21 cellular contexts compared by ENCODE assay signal in the genomic region with DNA sequence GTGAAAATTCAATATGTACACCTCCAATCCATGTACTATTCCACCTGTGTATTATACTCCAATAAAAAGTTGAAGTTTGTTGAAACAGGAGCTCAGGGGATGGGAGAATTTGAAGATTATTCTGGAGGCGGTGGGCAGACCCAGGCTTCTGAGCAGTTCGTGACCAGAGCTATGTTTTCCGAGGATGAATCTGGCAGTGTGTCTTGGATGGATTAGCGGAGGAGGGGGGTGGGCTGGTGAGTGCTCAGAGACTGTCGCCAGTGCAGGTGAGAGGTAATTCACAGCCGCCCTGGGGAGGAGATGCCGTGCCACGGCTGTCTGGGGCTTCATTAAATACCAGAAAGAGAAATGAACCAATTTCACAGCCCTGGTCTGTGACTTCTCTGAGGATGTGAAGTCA.
DNase-seq lines count a peak whose midpoint lies in the region; ATAC-seq and TF ChIP-seq lines count a peak whose summit lies in the region.
"Had no signal": no experiment of that assay in that cellular context is flagged by ENCODE, and none has a peak within 500 bp of the region (broad histone marks: within the 10 kb centered on the region; RNA-seq: fewer than 3 reads in every experiment).

No MANE protein-coding gene starts in this region.

- TF ChIP-seq EP300 in neural cell (conservative IDR thresholded peaks at IDR 0.05; ENCODE audit: poor library complexity, severe bottlenecking), result no peak

- no peak for TF ChIP-seq CTCF in right atrium auricular region (IDR thresholded peaks at IDR 0.05)
- no peak for TF ChIP-seq CTCF in endodermal cell (conservative IDR thresholded peaks at IDR 0.05)
- no peak for TF ChIP-seq CTCF in neural cell (IDR thresholded peaks at IDR 0.05; ENCODE audit: poor library complexity, severe bottlenecking)

- H3K4me3 ChIP-seq in right atrium auricular region (no peak overlapping the region), endodermal cell (ENCODE audit: low read length) (no peak overlapping the region), neural cell (ENCODE audit: low read length) (peak overlapping the region; percentile 15)
- H3K4me3 ChIP-seq: HAP-1, Peyer's patch, SK-N-MC had no signal

- no peak overlapping the region for H3K4me3 Mint-ChIP-seq in endodermal cell
- H3K4me3 Mint-ChIP-seq: B cell; CD4-positive, alpha-beta memory T cell; IgD-negative memory B cell had no signal

- WGBS in endodermal cell (ENCODE audit: insufficient coverage in 1 of 2, insufficient read length in 1 of 2), 2 experiments, result 75 to 88% methylated on average over 5 to 8 of the region's 8 CpGs

- intact Hi-C loops in left cardiac atrium (cut with DNase I), result no loop called here

- peak overlapping the region; percentile 69 for H3K27ac Mint-ChIP-seq in endodermal cell
- H3K27ac Mint-ChIP-seq: B cell; CD4-positive, alpha-beta memory T cell; IgD-negative memory B cell had no signal

- H3K79me2 ChIP-seq in neural cell (replicated peaks; ENCODE audit: insufficient read depth, low read length), result no peaks in the 10 kb centered on the region

- peaks cover 5% of the 10 kb centered on the region for H3F3A ChIP-seq in neural cell (ENCODE audit: insufficient read depth, low read length, poor library complexity, severe bottlenecking)

- no peak overlapping the region for H3K4me2 ChIP-seq in neural cell (ENCODE audit: low read length)

- peak; percentile 32 for DNase-seq in right atrium auricular region (ENCODE audit: low spot score)
- no peak for DNase-seq in left cardiac atrium
- DNase-seq in endodermal cell, result no peak
- no peak for DNase-seq in AG08395 (ENCODE audit: low spot score)
- DNase-seq in HCEC 1CT, result no peak
- DNase-seq: CD4-positive, alpha-beta memory T cell; DMS79; Kasumi-1; MM.1S; NCI-H2029 treated with DMSO at 0.1 percent for 48 hours; NCI-H2171 treated with DMSO at 0.1 percent for 48 hours; NCI-H446 treated with DMSO at 0.1 percent for 48 hours; NCI-H748 treated with DMSO at 0.1 percent for 48 hours; Right ventricle myocardium superior had no signal

- H3K27me3 ChIP-seq in right atrium auricular region (no peaks in the 10 kb centered on the region), endodermal cell (ENCODE audit: control insufficient read depth, insufficient read depth, low read length, poor library complexity, severe bottlenecking) (no peaks in the 10 kb centered on the region), neural cell (ENCODE audit: insufficient read depth, low read depth, low read length) (no peaks in the 10 kb centered on the region)
- H3K27me3 ChIP-seq: Peyer's patch had no signal

- ATAC-seq in left cardiac atrium, result no peak
- ATAC-seq in HG02763 (IDR thresholded peaks at IDR 0.05; ENCODE audit: unreplicated experiment), result no peak

- H3K9me3 ChIP-seq in right atrium auricular region, result no peaks in the 10 kb centered on the region
- peaks cover 12% of the 10 kb centered on the region for H3K9me3 ChIP-seq in endodermal cell (ENCODE audit: control insufficient read depth, low read length)
- no peaks in the 10 kb centered on the region for H3K9me3 ChIP-seq in neural cell (ENCODE audit: low read length)
- H3K9me3 ChIP-seq: HAP-1, Peyer's patch had no signal

- H4K20me1 ChIP-seq in neural cell (ENCODE audit: insufficient read depth), result no peaks in the 10 kb centered on the region

- H3K9ac ChIP-seq in endodermal cell (ENCODE audit: extremely low read depth, low read length, poor library complexity, severe bottlenecking) (no peak overlapping the region), neural cell (ENCODE audit: low read length) (peak overlapping the region; percentile 29)

- H3K36me3 ChIP-seq in right atrium auricular region (no peaks in the 10 kb centered on the region), endodermal cell (ENCODE audit: control insufficient read depth, insufficient read depth, low read length) (no peaks in the 10 kb centered on the region), neural cell (ENCODE audit: insufficient read depth, low read length) (no peaks in the 10 kb centered on the region)
- H3K36me3 ChIP-seq: HAP-1, Peyer's patch had no signal

- no peak overlapping the region for H3K27ac ChIP-seq in right atrium auricular region
- no peak overlapping the region for H3K27ac ChIP-seq in endodermal cell (ENCODE audit: low read depth, low read length)
- peak overlapping the region; percentile 26 for H3K27ac ChIP-seq in neural cell (ENCODE audit: low read length)
- H3K27ac ChIP-seq: Peyer's patch, SK-N-MC had no signal

- peaks cover 20% of the 10 kb centered on the region for H3K4me1 Mint-ChIP-seq in endodermal cell
- H3K4me1 Mint-ChIP-seq: B cell, IgD-negative memory B cell had no signal

- H3K9me3 Mint-ChIP-seq in endodermal cell, result peaks cover 8% of the 10 kb centered on the region

- no peaks in the 10 kb centered on the region for H3K27me3 Mint-ChIP-seq in endodermal cell (ENCODE audit: insufficient read depth)
- H3K27me3 Mint-ChIP-seq: IgD-negative memory B cell had no signal

- H3K4me1 ChIP-seq in right atrium auricular region (no peaks in the 10 kb centered on the region), endodermal cell (ENCODE audit: control insufficient read depth, insufficient read depth, low read length) (peaks cover 12% of the 10 kb centered on the region)
- H3K4me1 ChIP-seq: HAP-1, Peyer's patch had no signal

- H2AFZ ChIP-seq in neural cell (ENCODE audit: low read depth, low read length), result no peak overlapping the region

- TF ChIP-seq RAD21 in neural cell (conservative IDR thresholded peaks at IDR 0.05), result no peak

- no peaks in the 10 kb centered on the region for H3K36me3 Mint-ChIP-seq in endodermal cell (ENCODE audit: low read depth)
- H3K36me3 Mint-ChIP-seq: CD4-positive, alpha-beta memory T cell; IgD-negative memory B cell had no signal

- no peaks in the 10 kb centered on the region for H3K9me2 ChIP-seq in neural cell (ENCODE audit: insufficient read depth, low read length)

TF ChIP-seq in neural cell, 6 proteins besides CTCF, POLR2A, EP300 and RAD21:
- TF ChIP-seq, protein P1, sequence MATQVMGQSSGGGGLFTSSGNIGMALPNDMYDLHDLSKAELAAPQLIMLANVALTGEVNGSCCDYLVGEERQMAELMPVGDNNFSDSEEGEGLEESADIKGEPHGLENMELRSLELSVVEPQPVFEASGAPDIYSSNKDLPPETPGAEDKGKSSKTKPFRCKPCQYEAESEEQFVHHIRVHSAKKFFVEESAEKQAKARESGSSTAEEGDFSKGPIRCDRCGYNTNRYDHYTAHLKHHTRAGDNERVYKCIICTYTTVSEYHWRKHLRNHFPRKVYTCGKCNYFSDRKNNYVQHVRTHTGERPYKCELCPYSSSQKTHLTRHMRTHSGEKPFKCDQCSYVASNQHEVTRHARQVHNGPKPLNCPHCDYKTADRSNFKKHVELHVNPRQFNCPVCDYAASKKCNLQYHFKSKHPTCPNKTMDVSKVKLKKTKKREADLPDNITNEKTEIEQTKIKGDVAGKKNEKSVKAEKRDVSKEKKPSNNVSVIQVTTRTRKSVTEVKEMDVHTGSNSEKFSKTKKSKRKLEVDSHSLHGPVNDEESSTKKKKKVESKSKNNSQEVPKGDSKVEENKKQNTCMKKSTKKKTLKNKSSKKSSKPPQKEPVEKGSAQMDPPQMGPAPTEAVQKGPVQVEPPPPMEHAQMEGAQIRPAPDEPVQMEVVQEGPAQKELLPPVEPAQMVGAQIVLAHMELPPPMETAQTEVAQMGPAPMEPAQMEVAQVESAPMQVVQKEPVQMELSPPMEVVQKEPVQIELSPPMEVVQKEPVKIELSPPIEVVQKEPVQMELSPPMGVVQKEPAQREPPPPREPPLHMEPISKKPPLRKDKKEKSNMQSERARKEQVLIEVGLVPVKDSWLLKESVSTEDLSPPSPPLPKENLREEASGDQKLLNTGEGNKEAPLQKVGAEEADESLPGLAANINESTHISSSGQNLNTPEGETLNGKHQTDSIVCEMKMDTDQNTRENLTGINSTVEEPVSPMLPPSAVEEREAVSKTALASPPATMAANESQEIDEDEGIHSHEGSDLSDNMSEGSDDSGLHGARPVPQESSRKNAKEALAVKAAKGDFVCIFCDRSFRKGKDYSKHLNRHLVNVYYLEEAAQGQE (IDR thresholded peaks at IDR 0.05; ENCODE audit: borderline replicate concordance), result no peak
- peak; percentile 19 for TF ChIP-seq SMC3 (conservative IDR thresholded peaks at IDR 0.05; ENCODE audit: poor library complexity)
